ENCODE assay signal across 1 cellular context in genomic region chr5:108858959-108859358, GRCh38.
TF ChIP-seq lines count a peak whose summit lies in the region.

No MANE protein-coding gene starts in this region.

TF ChIP-seq in IMR-90, 13 proteins besides CTCF, POLR2A, EP300 and RAD21:
- TF ChIP-seq, protein P1, sequence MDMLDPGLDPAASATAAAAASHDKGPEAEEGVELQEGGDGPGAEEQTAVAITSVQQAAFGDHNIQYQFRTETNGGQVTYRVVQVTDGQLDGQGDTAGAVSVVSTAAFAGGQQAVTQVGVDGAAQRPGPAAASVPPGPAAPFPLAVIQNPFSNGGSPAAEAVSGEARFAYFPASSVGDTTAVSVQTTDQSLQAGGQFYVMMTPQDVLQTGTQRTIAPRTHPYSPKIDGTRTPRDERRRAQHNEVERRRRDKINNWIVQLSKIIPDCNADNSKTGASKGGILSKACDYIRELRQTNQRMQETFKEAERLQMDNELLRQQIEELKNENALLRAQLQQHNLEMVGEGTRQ (IDR thresholded peaks at IDR 0.05; ENCODE audit: low read depth, low read length), result no peak
- TF ChIP-seq CEBPB (IDR thresholded peaks at IDR 0.05; ENCODE audit: low read depth, low read length), result peak; percentile 50; the same call in 1 of the 2 replicates
